In the genomic region with DNA sequence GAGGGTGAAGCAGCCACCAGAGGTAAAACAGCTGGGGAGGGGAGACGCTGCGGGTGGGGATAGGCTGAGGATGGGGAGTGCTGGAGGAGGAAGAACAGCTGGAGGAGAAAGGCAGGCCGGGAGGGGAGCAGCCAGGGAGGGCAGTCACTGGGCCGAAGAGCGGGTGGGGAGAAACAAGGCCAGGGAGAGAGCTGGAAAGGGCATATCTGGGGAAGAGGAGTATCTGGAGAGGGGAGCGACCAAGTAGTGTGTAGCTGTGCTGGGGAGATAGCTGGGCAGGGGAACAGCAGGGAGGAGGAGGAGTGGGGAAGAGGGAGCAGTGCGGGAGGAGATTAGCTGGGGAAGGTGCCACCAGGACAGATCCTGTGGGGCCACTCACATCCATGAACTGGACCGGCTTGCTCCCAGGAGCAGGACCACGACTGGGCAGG, we compare ENCODE assay signal across 10 cellular contexts. TPM values are rescaled to one million over a fixed set of nuclear protein-coding genes. Genes with fewer than 3 reads are reported as not detected.
A peak's percentile ranks its signal among the peaks of the same experiment; 100 is the strongest.
DNase-seq lines count a peak whose midpoint lies in the region; FAIRE-seq and TF ChIP-seq lines count a peak whose summit lies in the region.
"Had no signal": no experiment of that assay in that cellular context is flagged by ENCODE, and none has a peak within 500 bp of the region (broad histone marks: within the 10 kb centered on the region; RNA-seq: fewer than 3 reads in every experiment).

No MANE protein-coding gene starts in this region.

- no peaks in the 10 kb centered on the region for H4K20me1 ChIP-seq in endothelial cell of umbilical vein (replicated peaks; ENCODE audit: control insufficient read depth, extremely low read depth, insufficient read depth, low read length)

- H3K27ac ChIP-seq in endothelial cell of umbilical vein (ENCODE audit: insufficient read depth, low read depth, low read length), result no peak overlapping the region
- no peak overlapping the region for H3K27ac ChIP-seq in trophoblast cell (ENCODE audit: low read depth, low read length)
- H3K27ac ChIP-seq: uterus had no signal

- no peak for TF ChIP-seq POLR2A in endothelial cell of umbilical vein (IDR thresholded peaks at IDR 0.05; ENCODE audit: low read depth, low read length)

- DNase-seq in NCI-H82 (lab: John Stamatoyannopoulos, UW) (peak; percentile 64), NCI-H82 treated with DMSO at 0.1 percent for 48 hours (lab: John Stamatoyannopoulos, UW; ENCODE audit: unreplicated experiment) (no peak), OCI-M2 (lab: John Stamatoyannopoulos, UW; ENCODE audit: unreplicated experiment) (peak; percentile 54), endothelial cell of umbilical vein (ENCODE audit: low read depth, low spot score) (no peak), trophoblast cell (no peak), chondrocyte (ENCODE audit: low spot score) (no peak), SHP77 treated with DMSO at 0.1 percent for 48 hours (lab: John Stamatoyannopoulos, UW) (no peak), UCSD-AML1 (lab: John Stamatoyannopoulos, UW; ENCODE audit: unreplicated experiment) (no peak)
- DNase-seq: uterus had no signal

- H3K4me2 ChIP-seq in endothelial cell of umbilical vein (ENCODE audit: insufficient read depth, low read length) (peak overlapping the region; percentile 31), trophoblast cell (ENCODE audit: low read length) (no peak overlapping the region)

- no peak overlapping the region for H4K8ac ChIP-seq in trophoblast cell (ENCODE audit: low read depth, low read length)

- H3K4ac ChIP-seq in trophoblast cell (ENCODE audit: low read depth, low read length), result peak overlapping the region; percentile 20

- H3K79me1 ChIP-seq in trophoblast cell (ENCODE audit: low read length), result peaks cover 3% of the 10 kb centered on the region

- H3K36me3 Mint-ChIP-seq in chondrocyte (ENCODE audit: low read depth), result peaks cover 3% of the 10 kb centered on the region

- no peak for FAIRE-seq in endothelial cell of umbilical vein (lab: Jason Lieb, UNC)
- FAIRE-seq: A204.1 had no signal

- dilution Hi-C loops in endothelial cell of umbilical vein (cut with MboI; ENCODE audit: extremely low pct_ligation_motif_present, low sequenced_read_pairs), result no loop called here

- H3K4me3 Mint-ChIP-seq in chondrocyte (ENCODE audit: unreplicated experiment), result no peak overlapping the region

- no TSS peak for BruUV-seq in endothelial cell of umbilical vein (replicated peaks; lab: Mats Ljungman, UMichigan)

- CTCF ChIA-PET in endothelial cell of umbilical vein (lab: Charles Lee), result no interaction called here

- H3K27ac Mint-ChIP-seq in chondrocyte (ENCODE audit: unreplicated experiment), result no peak overlapping the region

- H3K36me3 ChIP-seq in endothelial cell of umbilical vein (ENCODE audit: control insufficient read depth in 2 of 2, extremely low read depth in 1 of 2, insufficient read depth in 2 of 2, low read length in 2 of 2) (no peaks in the 10 kb centered on the region), trophoblast cell (ENCODE audit: control insufficient read depth in 1 of 2, insufficient read depth in 2 of 2, low read length in 2 of 2) (no peaks in the 10 kb centered on the region)
- H3K36me3 ChIP-seq: uterus had no signal

- intact Hi-C loops in endothelial cell of umbilical vein (cut with micrococcal nuclease), result no loop called here

- POLR2A ChIA-PET in endothelial cell of umbilical vein (lab: Charles Lee), result interaction anchor here (1.2 kb wide), 1 partner anchor 108 kb away, joined by 3 read pairs; no protein-coding TSS in a partner anchor

- H2AFZ ChIP-seq in endothelial cell of umbilical vein (ENCODE audit: low read depth, low read length), result peak overlapping the region; percentile 79
- H2AFZ ChIP-seq in trophoblast cell (ENCODE audit: insufficient read depth, low read length, poor library complexity), result no peak overlapping the region

- H3K27me3 Mint-ChIP-seq in chondrocyte (ENCODE audit: low read depth), result no peaks in the 10 kb centered on the region

- peaks cover 16% of the 10 kb centered on the region for H3K4me1 Mint-ChIP-seq in chondrocyte (ENCODE audit: low read depth)

- H3K18ac ChIP-seq in trophoblast cell (ENCODE audit: low read length), result no peak overlapping the region

- no peak overlapping the region for H3K23ac ChIP-seq in trophoblast cell (ENCODE audit: low read length)

- TF ChIP-seq CTCF in endothelial cell of umbilical vein (IDR thresholded peaks at IDR 0.05; ENCODE audit: extremely low read depth in 1 of 2, insufficient read depth in 1 of 2, low read depth in 1 of 2, low read length in 2 of 2), result no peak
- TF ChIP-seq CTCF in chondrocyte (IDR thresholded peaks at IDR 0.05), result no peak

- H3K9ac ChIP-seq in endothelial cell of umbilical vein (replicated peaks; ENCODE audit: extremely low read depth, insufficient read depth, low read length), result no peak overlapping the region
- H3K9ac ChIP-seq in trophoblast cell (ENCODE audit: low read length), result no peak overlapping the region

- peaks cover 2% of the 10 kb centered on the region for H3K9me3 Mint-ChIP-seq in chondrocyte (ENCODE audit: low read depth)

- H3K27me3 ChIP-seq in endothelial cell of umbilical vein (ENCODE audit: control insufficient read depth in 2 of 2, insufficient read depth in 2 of 2, low read length in 2 of 2) (peaks cover 2 to 8% of the 10 kb centered on the region in 2 experiments), trophoblast cell (ENCODE audit: insufficient read depth, low read length) (no peaks in the 10 kb centered on the region)
- H3K27me3 ChIP-seq: uterus had no signal

- H3K14ac ChIP-seq in trophoblast cell (ENCODE audit: low read length), result no peak overlapping the region

- H2BK12ac ChIP-seq in trophoblast cell (ENCODE audit: low read length), result no peak overlapping the region

- H2BK5ac ChIP-seq in trophoblast cell (ENCODE audit: low read depth, low read length, poor library complexity), result no peak overlapping the region

- H2AK5ac ChIP-seq in trophoblast cell (ENCODE audit: low read length), result no peak overlapping the region

- H3K9me1 ChIP-seq in endothelial cell of umbilical vein (replicated peaks; ENCODE audit: control insufficient read depth, extremely low read depth, insufficient read depth, low read length), result no peaks in the 10 kb centered on the region

- H3K4me1 ChIP-seq in endothelial cell of umbilical vein (ENCODE audit: control insufficient read depth, extremely low read depth, insufficient read depth, low read length), result no peaks in the 10 kb centered on the region
- peaks cover 8 to 26% of the 10 kb centered on the region in 2 experiments for H3K4me1 ChIP-seq in trophoblast cell (ENCODE audit: control insufficient read depth in 1 of 2, insufficient read depth in 2 of 2, low read length in 2 of 2)
- H3K4me1 ChIP-seq: uterus had no signal

- H2BK120ac ChIP-seq in trophoblast cell (ENCODE audit: insufficient read depth, low read length, poor library complexity), result no peak overlapping the region

- H3K4me3 ChIP-seq in endothelial cell of umbilical vein (replicated peaks in 1 of 3; ENCODE audit: insufficient read depth in 1 of 3, low read depth in 1 of 3, low read length in 3 of 3) (peak overlapping the region in 1 of 3 experiments; percentile 62), trophoblast cell (ENCODE audit: low read depth, low read length) (no peak overlapping the region)

- H4K91ac ChIP-seq in trophoblast cell (ENCODE audit: low read depth, low read length), result no peak overlapping the region

- H3K79me2 ChIP-seq in endothelial cell of umbilical vein (ENCODE audit: control insufficient read depth, insufficient read depth, low read length) (peaks cover 10% of the 10 kb centered on the region), trophoblast cell (ENCODE audit: control insufficient read depth, insufficient read depth, low read length, poor library complexity) (no peaks in the 10 kb centered on the region)

- no peaks in the 10 kb centered on the region for H3K9me3 ChIP-seq in endothelial cell of umbilical vein (replicated peaks; ENCODE audit: control insufficient read depth, insufficient read depth, low read length)
- no peaks in the 10 kb centered on the region for H3K9me3 ChIP-seq in trophoblast cell (ENCODE audit: insufficient read depth, low read depth, low read length)
- H3K9me3 ChIP-seq: uterus had no signal

- H4K12ac ChIP-seq in trophoblast cell (ENCODE audit: low read depth, low read length), result no peak overlapping the region

- WGBS in trophoblast cell (ENCODE audit: extremely low coverage, insufficient coverage, insufficient read length), result no CpG with 5 or more reads among the region's 9 CpGs

RNA-seq across cellular contexts. Expression of gene SLC38A5, which starts 2.7 kb away (rescaled TPM):
- total RNA-seq in endothelial cell of umbilical vein, result 25.1 and 28.8 TPM in 2 replicates
- polyA plus RNA-seq in endothelial cell of umbilical vein, result 21.6 and 24.1 TPM in 2 replicates
- 16.7 and 18.8 TPM in 2 replicates for polyA plus RNA-seq in endothelial cell of umbilical vein (2011; cell fraction: cytosol; rRNA removed)
- 19.6 and 19.9 TPM in 2 replicates for polyA plus RNA-seq in endothelial cell of umbilical vein (2011; cell fraction: nucleus; rRNA removed)
- 47.5 and 50.6 TPM in 2 replicates for polyA plus RNA-seq in endothelial cell of umbilical vein (2012)
- polyA minus RNA-seq in endothelial cell of umbilical vein, result 22.3 and 27.9 TPM in 2 replicates
- 285 TPM for polyA minus RNA-seq in endothelial cell of umbilical vein (2011; cell fraction: cytosol; rRNA and poly(A)+ RNA removed)
- polyA minus RNA-seq in endothelial cell of umbilical vein (2011; cell fraction: nucleus; rRNA and poly(A)+ RNA removed), result 5.5 and 7.1 TPM in 2 replicates
- polyA plus RNA-seq in trophoblast cell (2013), result 0.71 and 0.86 TPM in 2 replicates
- total RNA-seq in chondrocyte, result 2.5 to 2.7 TPM (median 2.6 TPM) in 3 replicates

RNA-seq across cellular contexts. Expression of gene FTSJ1, which starts 8.7 kb away (rescaled TPM):
- total RNA-seq in endothelial cell of umbilical vein (52.9 and 59.9 TPM in 2 replicates), chondrocyte (53.3 to 68.0 TPM (median 55.9 TPM) in 3 replicates)
- polyA plus RNA-seq in endothelial cell of umbilical vein, result 63.9 and 76.3 TPM in 2 replicates
- polyA plus RNA-seq in endothelial cell of umbilical vein (2011; cell fraction: cytosol; rRNA removed), result 48.4 and 48.8 TPM in 2 replicates
- polyA plus RNA-seq in endothelial cell of umbilical vein (2011; cell fraction: nucleus; rRNA removed), result 71.9 and 81.7 TPM in 2 replicates
- 59.4 and 64.5 TPM in 2 replicates for polyA plus RNA-seq in endothelial cell of umbilical vein (2012)
- polyA minus RNA-seq in endothelial cell of umbilical vein, result 26.5 and 27.7 TPM in 2 replicates
- 62.0 TPM for polyA minus RNA-seq in endothelial cell of umbilical vein (2011; cell fraction: cytosol; rRNA and poly(A)+ RNA removed)
- polyA minus RNA-seq in endothelial cell of umbilical vein (2011; cell fraction: nucleus; rRNA and poly(A)+ RNA removed), result 14.8 and 17.6 TPM in 2 replicates
- polyA plus RNA-seq in trophoblast cell (2013), result 48.6 and 51.3 TPM in 2 replicates

RNA-seq across cellular contexts. Expression of gene PORCN, which starts 41.4 kb away (rescaled TPM):
- total RNA-seq in endothelial cell of umbilical vein (7.6 and 12.0 TPM in 2 replicates), chondrocyte (10.8 to 23.1 TPM (median 12.5 TPM) in 3 replicates)
- 20.9 and 21.0 TPM in 2 replicates for polyA plus RNA-seq in endothelial cell of umbilical vein
- 11.6 and 13.7 TPM in 2 replicates for polyA plus RNA-seq in endothelial cell of umbilical vein (2011; cell fraction: cytosol; rRNA removed)
- polyA plus RNA-seq in endothelial cell of umbilical vein (2011; cell fraction: nucleus; rRNA removed), result 23.1 and 23.8 TPM in 2 replicates
- 8.5 and 10.6 TPM in 2 replicates for polyA plus RNA-seq in endothelial cell of umbilical vein (2012)
- 15.3 and 19.9 TPM in 2 replicates for polyA minus RNA-seq in endothelial cell of umbilical vein
- polyA minus RNA-seq in endothelial cell of umbilical vein (2011; cell fraction: cytosol; rRNA and poly(A)+ RNA removed), result 6.0 TPM
- polyA minus RNA-seq in endothelial cell of umbilical vein (2011; cell fraction: nucleus; rRNA and poly(A)+ RNA removed), result 9.2 and 10.5 TPM in 2 replicates
- 29.8 and 31.0 TPM in 2 replicates for polyA plus RNA-seq in trophoblast cell (2013)

RNA-seq across cellular contexts. Expression of gene EBP, which starts 54.3 kb away (rescaled TPM):
- total RNA-seq in endothelial cell of umbilical vein, result 102 and 114 TPM in 2 replicates
- 178 and 183 TPM in 2 replicates for polyA plus RNA-seq in endothelial cell of umbilical vein
- 102 and 113 TPM in 2 replicates for polyA plus RNA-seq in endothelial cell of umbilical vein (2011; cell fraction: cytosol; rRNA removed)
- 62.3 and 69.1 TPM in 2 replicates for polyA plus RNA-seq in endothelial cell of umbilical vein (2011; cell fraction: nucleus; rRNA removed)
- polyA plus RNA-seq in endothelial cell of umbilical vein (2012), result 53.8 and 74.0 TPM in 2 replicates
- 154 and 168 TPM in 2 replicates for polyA minus RNA-seq in endothelial cell of umbilical vein
- 292 TPM for polyA minus RNA-seq in endothelial cell of umbilical vein (2011; cell fraction: cytosol; rRNA and poly(A)+ RNA removed)
- 15.5 and 18.6 TPM in 2 replicates for polyA minus RNA-seq in endothelial cell of umbilical vein (2011; cell fraction: nucleus; rRNA and poly(A)+ RNA removed)
- 118 TPM in 2 replicates for polyA plus RNA-seq in trophoblast cell (2013)
- total RNA-seq in chondrocyte, result 35.2 to 44.4 TPM (median 39.1 TPM) in 3 replicates

RNA-seq across cellular contexts. Expression of gene SSX4B, which starts 55.6 kb away (rescaled TPM):
- total RNA-seq in endothelial cell of umbilical vein (not detected in 2 replicates), chondrocyte (not detected in 3 replicates)
- polyA plus RNA-seq in endothelial cell of umbilical vein, result not detected in 2 replicates
- polyA plus RNA-seq in endothelial cell of umbilical vein (2011; cell fraction: cytosol; rRNA removed), result not detected in 2 replicates
- not detected in 2 replicates for polyA plus RNA-seq in endothelial cell of umbilical vein (2011; cell fraction: nucleus; rRNA removed)
- polyA plus RNA-seq in endothelial cell of umbilical vein (2012), result not detected in 2 replicates
- not detected in 2 replicates for polyA minus RNA-seq in endothelial cell of umbilical vein
- polyA minus RNA-seq in endothelial cell of umbilical vein (2011; cell fraction: cytosol; rRNA and poly(A)+ RNA removed), result not detected
- not detected in 2 replicates for polyA minus RNA-seq in endothelial cell of umbilical vein (2011; cell fraction: nucleus; rRNA and poly(A)+ RNA removed)
- polyA plus RNA-seq in trophoblast cell (2013), result not detected in 2 replicates
- total RNA-seq: uterus had no signal

Comparison
In these comparisons a context has a peak if more than half of its experiments do, and no peak if none do; other contexts are left out.
1. DNase-seq: peak in NCI-H82 (single experiment) and OCI-M2 (single experiment); none in NCI-H82 treated with DMSO at 0.1 percent for 48 hours (single experiment), endothelial cell of umbilical vein (single experiment), trophoblast cell (0 of 2), chondrocyte (single experiment), SHP77 treated with DMSO at 0.1 percent for 48 hours (single experiment) and UCSD-AML1 (single experiment).